In genomic region chr9:33025572-33026347, GRCh38 we compare ENCODE assay signal across 8 cellular contexts.
DNase-seq lines count a peak whose midpoint lies in the region; ATAC-seq and FAIRE-seq lines count a peak whose summit lies in the region.

No MANE protein-coding gene starts in this region.

- peak; percentile 81 for FAIRE-seq in GM18507 (lab: Jason Lieb, UNC)

- ATAC-seq in HG02885 (IDR thresholded peaks at IDR 0.05; ENCODE audit: poor library complexity, unreplicated experiment) = peak; percentile 42

- DNase-seq in GM18507 (ENCODE audit: extremely low spot score, insufficient read length, low read depth) (no peak), NCI-H2081 (lab: John Stamatoyannopoulos, UW) (peak; percentile 83 to 87), kidney tubule cell (ENCODE audit: low spot score) (peak; percentile 75), inferior parietal cortex (ENCODE audit: extremely low spot score) (no peak)
- peak; percentile 60 for DNase-seq in activated CD4-positive, CD25-positive, alpha-beta regulatory T cell treated with anti-CD3 and anti-CD28 coated beads, Interleukin-2, amount 50 U/mL, for 16 hours (ENCODE audit: low read depth, low spot score)
- peak; percentile 83 for DNase-seq in central memory CD4-positive, alpha-beta T cell
- peak; percentile 69 for DNase-seq in stimulated activated CD4-positive, alpha-beta T cell treated with anti-CD3 and anti-CD28 coated beads, Interleukin-1b, Interleukin-23, amount 100 ng/mL, for 48 hours

Comparison
In these comparisons a context has a peak if more than half of its experiments do, and no peak if none do; other contexts are left out.
1. DNase-seq: peak in NCI-H2081 (2 of 2), activated CD4-positive, CD25-positive, alpha-beta regulatory T cell treated with anti-CD3 and anti-CD28 coated beads, Interleukin-2, amount 50 U/mL, for 16 hours (single experiment), central memory CD4-positive, alpha-beta T cell (single experiment), kidney tubule cell (single experiment) and stimulated activated CD4-positive, alpha-beta T cell treated with anti-CD3 and anti-CD28 coated beads, Interleukin-1b, Interleukin-23, amount 100 ng/mL, for 48 hours (single experiment); none in GM18507 (single experiment) and inferior parietal cortex (single experiment).